In the genomic region with DNA sequence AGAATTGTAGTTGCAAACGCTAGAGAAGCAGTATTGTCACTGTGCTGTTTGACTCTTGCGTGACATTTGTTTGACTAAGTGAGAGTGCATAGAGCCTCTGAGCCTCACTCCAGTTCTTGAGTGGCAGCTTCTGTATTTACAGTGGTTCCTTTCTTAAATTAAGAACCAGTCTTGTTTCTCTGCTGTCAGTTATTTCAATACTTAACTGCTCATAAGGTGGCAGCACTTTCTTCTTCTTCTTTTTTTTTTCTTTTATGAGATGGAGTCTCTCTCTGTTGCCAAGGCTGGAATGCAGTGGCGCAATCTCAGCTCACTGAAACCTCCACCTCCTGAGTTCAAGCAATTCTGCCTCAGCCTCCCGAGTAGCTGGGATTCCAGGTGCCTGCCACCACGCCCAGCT, we compare ENCODE assay signal across 14 cellular contexts.
DNase-seq lines count a peak whose midpoint lies in the region; ATAC-seq, FAIRE-seq and TF ChIP-seq lines count a peak whose summit lies in the region.
"Had no signal": no experiment of that assay in that cellular context is flagged by ENCODE, and none has a peak within 500 bp of the region (broad histone marks: within the 10 kb centered on the region; RNA-seq: fewer than 3 reads in every experiment).

No MANE protein-coding gene starts in this region.

- POLR2A ChIA-PET in A549 (lab: Yijun Ruan, JAX) = no interaction called here

- no peak overlapping the region for H2AFZ ChIP-seq in hepatocyte

- H4K20me1 ChIP-seq in hepatocyte (ENCODE audit: insufficient read depth, poor library complexity, severe bottlenecking) = no peaks in the 10 kb centered on the region

- H3K4me2 ChIP-seq in A549 = no peak overlapping the region
- H3K4me2 ChIP-seq in hepatocyte = no peak overlapping the region

- H3K27ac ChIP-seq in A549 (no peak overlapping the region; a peak in 1 of 6 replicates), hepatocyte (no peak overlapping the region)
- H3K27ac ChIP-seq: ovary had no signal

- DNase-seq in A549 (ENCODE audit: low read depth in 1 of 2, low spot score in 1 of 2) = peak in 1 of 2 experiments; percentile 21
- peak; percentile 18 for DNase-seq in SKM-1 treated with dmso at 0.1 percent for 144 hours (lab: John Stamatoyannopoulos, UW; ENCODE audit: unreplicated experiment)
- no peak for DNase-seq in hepatocyte (ENCODE audit: low spot score)
- DNase-seq in effector CD8-positive, alpha-beta T cell (lab: John Stamatoyannopoulos, UW) = no peak
- DNase-seq in COLO668 (lab: John Stamatoyannopoulos, UW; ENCODE audit: unreplicated experiment) = no peak
- DNase-seq in GM12892 (ENCODE audit: insufficient read length) = no peak
- DNase-seq: activated CD4-positive, alpha-beta T cell treated with anti-CD3 and anti-CD28 coated beads for 4 hours; activated T-cell treated with anti-CD3 and anti-CD28 coated beads, Interleukin-2, amount 50 U/mL, for 72 hours; NCI-H1436; NCI-H526 treated with DMSO at 0.1 percent for 48 hours; T-cell had no signal

- no peak for TF ChIP-seq POLR2A in A549 (IDR thresholded peaks at IDR 0.05; ENCODE audit: low read length)
- no peak for TF ChIP-seq POLR2A in GM12892 (IDR thresholded peaks at IDR 0.05; ENCODE audit: low read depth, low read length)

- H3K27me3 ChIP-seq in hepatocyte = no peaks in the 10 kb centered on the region
- H3K27me3 ChIP-seq: ovary had no signal

- TF ChIP-seq CTCF in A549 (IDR thresholded peaks at IDR 0.05) = no peak
- peak; percentile 29; the same call in 1 of the 2 replicates for TF ChIP-seq CTCF in LNCAP (IDR thresholded peaks at IDR 0.05)
- TF ChIP-seq CTCF in hepatocyte (IDR thresholded peaks at IDR 0.05; ENCODE audit: poor library complexity) = peak; percentile 20

- H3K4me3 ChIP-seq in A549 (no peak overlapping the region), hepatocyte (no peak overlapping the region)
- H3K4me3 ChIP-seq: ovary had no signal

- H3K9me3 ChIP-seq in A549 (no peaks in the 10 kb centered on the region), hepatocyte (ENCODE audit: low read depth) (no peaks in the 10 kb centered on the region)
- H3K9me3 ChIP-seq: ovary had no signal

- H3K9me2 ChIP-seq in hepatocyte (replicated peaks; ENCODE audit: insufficient read depth) = no peaks in the 10 kb centered on the region

- no peaks in the 10 kb centered on the region for H3K36me3 ChIP-seq in hepatocyte (replicated peaks; ENCODE audit: insufficient read depth, low read depth)
- H3K36me3 ChIP-seq: ovary had no signal

- TF ChIP-seq RAD21 in A549 (conservative IDR thresholded peaks at IDR 0.05 in 1 of 2, IDR thresholded peaks at IDR 0.05 in 1 of 2) = peak; percentile 20 to 25; a peak in 3 of 5 replicates

- no peak for TF ChIP-seq EP300 in A549 (IDR thresholded peaks at IDR 0.05)

- FAIRE-seq in A549 (lab: Jason Lieb, UNC) (no peak), GM12892 (lab: Jason Lieb, UNC) (no peak)

- WGBS in A549 (ENCODE audit: missing lambda C conversion rate) = 67% methylated on average over 5 of the region's 5 CpGs
- 79% methylated on average over 5 of the region's 5 CpGs for WGBS in hepatocyte (ENCODE audit: low lambda C conversion rate, missing lambda C conversion rate)

- H3K4me1 ChIP-seq in A549 = peaks cover 26% of the 10 kb centered on the region
- H3K4me1 ChIP-seq in hepatocyte (ENCODE audit: insufficient read depth) = no peaks in the 10 kb centered on the region

- ATAC-seq in A549 (peak in 1 of 2 experiments; percentile 41; a peak in 2 of 6 replicates), GM21529 (IDR thresholded peaks at IDR 0.05; ENCODE audit: unreplicated experiment) (no peak)
- ATAC-seq: activated T-cell treated with anti-CD3 and anti-CD28 coated beads, Interleukin-2, amount 50 U/mL, for 72 hours; T-cell had no signal

- H3K79me2 ChIP-seq in hepatocyte = peaks cover 21% of the 10 kb centered on the region

- CTCF ChIA-PET in A549 (lab: Yijun Ruan, JAX) = interaction anchor here (1.2 kb wide), 1 partner anchor 21 kb away, joined by 4 read pairs; no protein-coding TSS in a partner anchor

TF ChIP-seq in A549, 52 proteins besides CTCF, POLR2A, EP300 and RAD21:
- TF ChIP-seq CEBPB (IDR thresholded peaks at IDR 0.05) = peak in 1 of 2 experiments; percentile 60; a peak in 2 of 4 replicates
- TF ChIP-seq SMC3 (IDR thresholded peaks at IDR 0.05) = 0 out of 3 replicates have a peak, but pooled peaks have one; percentile 20
- TF ChIP-seq ZC3H11A (IDR thresholded peaks at IDR 0.05) = no peak
- TF ChIP-seq CBX2 (IDR thresholded peaks at IDR 0.05; ENCODE audit: borderline replicate concordance, low read depth) = no peak
